In the genomic region with DNA sequence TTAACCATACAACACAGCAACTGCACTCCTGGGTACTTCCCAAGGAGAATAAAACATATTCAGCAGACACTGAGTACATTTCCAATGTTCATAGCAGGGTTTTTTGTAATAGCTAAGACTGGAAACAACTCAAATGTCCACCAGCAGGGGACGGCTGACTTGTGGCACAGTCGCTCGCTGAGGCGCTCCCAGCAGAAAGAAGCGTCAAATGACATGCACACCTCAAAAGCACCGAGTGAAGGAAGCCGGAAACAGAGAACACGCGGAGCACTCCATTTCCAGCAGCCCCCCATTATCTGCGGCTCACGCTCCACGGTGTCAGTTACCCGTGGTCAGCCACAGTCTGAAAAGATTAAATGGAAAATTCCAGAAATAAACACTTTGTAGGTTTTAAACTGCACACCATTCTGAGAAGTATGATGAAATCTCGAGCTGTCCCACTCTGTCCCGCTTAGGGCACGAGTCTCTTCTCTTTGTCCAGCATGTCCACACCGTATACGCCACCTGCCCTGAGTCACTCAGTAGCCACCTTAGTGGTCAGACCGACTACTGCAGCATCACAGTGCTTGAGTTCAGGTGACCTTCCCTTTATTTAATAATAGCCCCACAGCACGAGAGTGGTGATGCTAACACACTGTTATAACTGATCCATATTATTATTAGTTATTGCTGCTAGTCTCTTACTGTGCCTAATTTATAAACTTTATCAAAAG, we compare ENCODE assay signal across 7 cellular contexts. TPM values are rescaled to one million over a fixed set of nuclear protein-coding genes. Genes with fewer than 3 reads are reported as not detected.
DNase-seq lines count a peak whose midpoint lies in the region; ATAC-seq, FAIRE-seq and TF ChIP-seq lines count a peak whose summit lies in the region.
"Not testable (repeated sequence)": the region's sequence is repeated elsewhere in the genome, so short reads cannot be mapped to it uniquely, and the experiment has no call there.
"Had no signal": no experiment of that assay in that cellular context is flagged by ENCODE, and none has a peak within 500 bp of the region (broad histone marks: within the 10 kb centered on the region; RNA-seq: fewer than 3 reads in every experiment).

No MANE protein-coding gene starts in this region.

- not testable (repeated sequence) for H4K91ac ChIP-seq in H9 (ENCODE audit: insufficient read length, low read depth, low read length)

- not testable (repeated sequence) for H3K4me3 Mint-ChIP-seq in H9

- H4K5ac ChIP-seq in H9 (ENCODE audit: insufficient read length, low read depth, low read length): not testable (repeated sequence)

- not testable (repeated sequence) for H3K9me3 ChIP-seq in H9 (ENCODE audit: control insufficient read depth, low read depth, low read length); MG63; K562 (replicated peaks; ENCODE audit: control insufficient read depth, insufficient read depth, low read depth, low read length); parathyroid adenoma (ENCODE audit: control insufficient read depth, low read length)

- H3K9me1 ChIP-seq in K562 (ENCODE audit: control insufficient read depth, insufficient read depth, low read length): not testable (repeated sequence)

- in situ Hi-C loops in K562 (cut with MboI): not testable (repeated sequence)

- not testable (repeated sequence) for DNase-seq in H9
- DNase-seq in MG63: peak; percentile 7
- peak; percentile 29 for DNase-seq in NCI-H69 (lab: John Stamatoyannopoulos, UW)
- DNase-seq in K562 (ENCODE audit: extremely low read depth in 1 of 4, low spot score in 3 of 4): peak in 3 of 4 experiments; percentile 16 to 24 (median 23)
- peak; percentile 6 for DNase-seq in left kidney (ENCODE audit: low read depth, low spot score)

- ATAC-seq in K562: peak; percentile 84

- not testable (repeated sequence) for H3T11ph ChIP-seq in H9 (ENCODE audit: low read length)

- H3K56ac ChIP-seq in H9 (ENCODE audit: insufficient read length, low read depth, low read length): not testable (repeated sequence)

- TF ChIP-seq CTCF in H9 (conservative IDR thresholded peaks at IDR 0.05) (peak; percentile 44; the same call in 2 of the 3 replicates), K562 (IDR thresholded peaks at IDR 0.05 in 2 of 3, conservative IDR thresholded peaks at IDR 0.05 in 1 of 3; ENCODE audit: insufficient read depth in 2 of 3, low read depth in 1 of 3, low read length in 3 of 3) (peak; percentile 16 to 40 (median 38); a peak in 4 of 6 replicates), parathyroid adenoma (IDR thresholded peaks at IDR 0.05) (peak; percentile 25)

- not testable (repeated sequence) for TF ChIP-seq POLR2A in K562 (conservative IDR thresholded peaks at IDR 0.05)

- H2BK120ac ChIP-seq in H9 (ENCODE audit: low read depth, low read length, poor library complexity, severe bottlenecking): not testable (repeated sequence)

- not testable (repeated sequence) for H3K27ac ChIP-seq in H9 (ENCODE audit: insufficient read length, low read depth, low read length); K562 (ENCODE audit: extremely low read depth, low read depth, low read length); parathyroid adenoma

- H3K4me1 Mint-ChIP-seq in H9: not testable (repeated sequence)

- TF ChIP-seq RAD21 in K562 (CRISPR knock-in tag; conservative IDR thresholded peaks at IDR 0.05 in 1 of 2, IDR thresholded peaks at IDR 0.05 in 1 of 2): not testable (repeated sequence)

- not testable (repeated sequence) for H4K8ac ChIP-seq in H9 (replicated peaks; ENCODE audit: insufficient read length, low read depth, low read length)

- H2BK20ac ChIP-seq in H9 (ENCODE audit: low read depth, low read length, poor library complexity, severe bottlenecking): not testable (repeated sequence)

- H2BK5ac ChIP-seq in H9 (ENCODE audit: insufficient read length, low read length): not testable (repeated sequence)

- not testable (repeated sequence) for TF ChIP-seq EP300 in K562 (IDR thresholded peaks at IDR 0.05; ENCODE audit: low read length)

- H3K36me3 ChIP-seq in MG63; K562 (ENCODE audit: control insufficient read depth, insufficient read depth, low read length); parathyroid adenoma (ENCODE audit: control insufficient read depth, insufficient read depth, low read length): not testable (repeated sequence)

- H2BK12ac ChIP-seq in H9 (ENCODE audit: insufficient read length, low read depth, low read length): not testable (repeated sequence)

- not testable (repeated sequence) for H3K23me2 ChIP-seq in H9 (ENCODE audit: insufficient read length, low read depth, low read length, poor library complexity, severe bottlenecking)

- H3K14ac ChIP-seq in H9 (ENCODE audit: insufficient read depth, low read length): not testable (repeated sequence)

- CTCF ChIA-PET in K562 (lab: Yijun Ruan, JAX; ENCODE audit: low intra/inter-chr PET ratio): not testable (repeated sequence)

- not testable (repeated sequence) for H3K27ac Mint-ChIP-seq in H9

- intact Hi-C loops in K562 (cut with micrococcal nuclease): not testable (repeated sequence)

- POLR2A ChIA-PET in K562 (lab: Yijun Ruan, JAX): not testable (repeated sequence)

- H4K20me1 ChIP-seq in H9 (ENCODE audit: control insufficient read depth, insufficient read depth, insufficient read length); K562 (replicated peaks; ENCODE audit: control insufficient read depth, insufficient read depth, low read length): not testable (repeated sequence)

- not testable (repeated sequence) for H3K27me3 ChIP-seq in H9 (ENCODE audit: insufficient read depth, low read length); MG63; K562 (ENCODE audit: control insufficient read depth in 2 of 2, insufficient read depth in 2 of 2, low read length in 2 of 2); parathyroid adenoma (ENCODE audit: control insufficient read depth, insufficient read depth, low read length)

- H2AFZ ChIP-seq in H9 (ENCODE audit: low read length); K562 (ENCODE audit: low read depth, low read length); parathyroid adenoma: not testable (repeated sequence)

- not testable (repeated sequence) for FAIRE-seq in K562 (lab: Jason Lieb, UNC)

- not testable (repeated sequence) for H2AK5ac ChIP-seq in H9 (ENCODE audit: insufficient read length, low read length)

- H3K23ac ChIP-seq in H9 (ENCODE audit: insufficient read length, low read depth, low read length): not testable (repeated sequence)

- not testable (repeated sequence) for H3K4me1 ChIP-seq in H9 (ENCODE audit: insufficient read depth, low read length); K562 (replicated peaks in 1 of 2; ENCODE audit: control insufficient read depth in 2 of 2, insufficient read depth in 2 of 2, low read length in 2 of 2); parathyroid adenoma

- BruUV-seq in K562 (replicated peaks; lab: Mats Ljungman, UMichigan): not testable (repeated sequence)

- WGBS in H9 (ENCODE audit: extremely low coverage, insufficient read length, low lambda C conversion rate): no CpG with 5 or more reads among the region's 20 CpGs
- WGBS in K562 (ENCODE audit: insufficient coverage, low coverage, missing lambda C conversion rate): 50% methylated on average over 20 of the region's 20 CpGs

- H3K18ac ChIP-seq in H9 (ENCODE audit: insufficient read length, low read depth, low read length): not testable (repeated sequence)

- not testable (repeated sequence) for H3K79me1 ChIP-seq in H9 (ENCODE audit: insufficient read depth, low read depth, low read length, poor library complexity, severe bottlenecking)

- not testable (repeated sequence) for H2BK15ac ChIP-seq in H9 (ENCODE audit: low read depth, low read length)

- H3K4ac ChIP-seq in H9 (ENCODE audit: low read depth, low read length): not testable (repeated sequence)

- not testable (repeated sequence) for H3K9ac ChIP-seq in H9 (ENCODE audit: extremely low read depth, insufficient read length, low read length); K562 (ENCODE audit: insufficient read depth in 1 of 2, low read depth in 2 of 2, low read length in 2 of 2); parathyroid adenoma

- H3K79me2 ChIP-seq in H9 (ENCODE audit: insufficient read depth, low read length); K562 (ENCODE audit: control insufficient read depth, insufficient read depth, low read length); parathyroid adenoma: not testable (repeated sequence)

- H3K4me2 ChIP-seq in H9 (ENCODE audit: insufficient read depth, insufficient read length, low read length); K562 (ENCODE audit: insufficient read depth, low read length); parathyroid adenoma (ENCODE audit: low read length): not testable (repeated sequence)

- peaks cover 14% of the 10 kb centered on the region for H3K27me3 Mint-ChIP-seq in H9 (ENCODE audit: low read depth)

- not testable (repeated sequence) for H3K9me3 Mint-ChIP-seq in H9

- H3K4me3 ChIP-seq in MG63; K562; parathyroid adenoma (ENCODE audit: low read depth, low read length): not testable (repeated sequence)

- H3K36me3 Mint-ChIP-seq in H9 (ENCODE audit: insufficient read depth in 1 of 3, low read depth in 3 of 3): not testable (repeated sequence)

RNA-seq across cellular contexts. Expression of a gene that starts 56.0 kb away (rescaled TPM):
- total RNA-seq in H9 (2021) (24.4 and 27.4 TPM in 2 replicates), K562 (2014; rRNA removed) (55.2 and 67.6 TPM in 2 replicates), K562 (2014; rRNA removed; fragmentation: Illumina TruSeq; extraction: Trizol) (16.8 and 18.7 TPM in 2 replicates), K562 (2015; rRNA removed; fragmentation: Illumina TruSeq; extraction: Trizol) (35.2 and 37.8 TPM in 2 replicates), K562 (2021) (49.5 and 50.6 TPM in 2 replicates)
- not detected in 2 replicates for total RNA-seq in MG63 (2014; rRNA removed; shearing (Covaris generic); ENCODE audit: low replicate concordance)
- total RNA-seq in K562 (2011; cell fraction: chromatin; rRNA removed; ENCODE audit: low replicate concordance): 114 and 182 TPM in 2 replicates
- 129 and 134 TPM in 2 replicates for total RNA-seq in K562 (2011; cell fraction: nucleolus; rRNA removed)
- 113 and 123 TPM in 2 replicates for total RNA-seq in K562 (2011; cell fraction: nucleoplasm; rRNA removed)
- polyA plus RNA-seq in K562 (2011; rRNA removed) (54.3 and 76.9 TPM in 2 replicates), K562 (2014; fragmentation: Illumina TruSeq; extraction: Trizol) (18.4 and 35.6 TPM in 2 replicates), K562 (2014; fragmentation: Nextera tagmentation; extraction: Ambion mirVana) (1 to 10 TPM; 1.3 to 1.7 TPM), K562 (2014; rRNA removed) (42.0 and 46.5 TPM in 2 replicates)
- polyA plus RNA-seq in K562 (2011; cell fraction: cytosol; rRNA removed): 138 and 194 TPM in 2 replicates
- 125 and 205 TPM in 2 replicates for polyA plus RNA-seq in K562 (2011; cell fraction: nucleus; rRNA removed)
- 81.4 and 86.4 TPM in 2 replicates for polyA plus RNA-seq in K562 (2012)
- 44.8 and 55.6 TPM in 2 replicates for polyA minus RNA-seq in K562 (2011; rRNA and poly(A)+ RNA removed)
- polyA minus RNA-seq in K562 (2011; cell fraction: cytosol; rRNA and poly(A)+ RNA removed): 94.8 and 130 TPM in 2 replicates
- polyA minus RNA-seq in K562 (2011; cell fraction: nucleus; rRNA and poly(A)+ RNA removed): 89.0 and 106 TPM in 2 replicates

RNA-seq across cellular contexts. Expression of a gene that starts 56.2 kb away (rescaled TPM):
- 1.2 and 2.2 TPM in 2 replicates for total RNA-seq in H9 (2021)
- not detected in 2 replicates for total RNA-seq in MG63 (2014; rRNA removed; shearing (Covaris generic); ENCODE audit: low replicate concordance)
- total RNA-seq in K562 (2011; cell fraction: chromatin; rRNA removed; ENCODE audit: low replicate concordance): 118 and 124 TPM in 2 replicates
- 77.7 and 87.2 TPM in 2 replicates for total RNA-seq in K562 (2011; cell fraction: nucleolus; rRNA removed)
- 81.8 and 110 TPM in 2 replicates for total RNA-seq in K562 (2011; cell fraction: nucleoplasm; rRNA removed)
- total RNA-seq in K562 (2014; rRNA removed): 12.1 and 12.9 TPM in 2 replicates
- 14.2 and 16.9 TPM in 2 replicates for total RNA-seq in K562 (2014; rRNA removed; fragmentation: Illumina TruSeq; extraction: Trizol)
- total RNA-seq in K562 (2015; rRNA removed; fragmentation: Illumina TruSeq; extraction: Trizol): 14.8 and 16.8 TPM in 2 replicates
- total RNA-seq in K562 (2021): 10.0 and 10.8 TPM in 2 replicates
- 28.1 and 35.4 TPM in 2 replicates for polyA plus RNA-seq in K562 (2011; rRNA removed)
- polyA plus RNA-seq in K562 (2011; cell fraction: cytosol; rRNA removed): 13.0 and 26.1 TPM in 2 replicates
- polyA plus RNA-seq in K562 (2011; cell fraction: nucleus; rRNA removed): 30.3 and 45.3 TPM in 2 replicates
- polyA plus RNA-seq in K562 (2012): 13.2 and 18.9 TPM in 2 replicates
- polyA plus RNA-seq in K562 (2014; fragmentation: Illumina TruSeq; extraction: Trizol): 12.2 and 13.4 TPM in 2 replicates
- 10 to 100 TPM in 1 of 2 experiments, 1 to 10 TPM in 1; 9.0 to 13.3 TPM for polyA plus RNA-seq in K562 (2014; fragmentation: Nextera tagmentation; extraction: Ambion mirVana)
- polyA plus RNA-seq in K562 (2014; rRNA removed): 14.9 and 16.9 TPM in 2 replicates
- 61.6 and 72.6 TPM in 2 replicates for polyA minus RNA-seq in K562 (2011; rRNA and poly(A)+ RNA removed)
- 16.9 and 22.1 TPM in 2 replicates for polyA minus RNA-seq in K562 (2011; cell fraction: cytosol; rRNA and poly(A)+ RNA removed)
- 75.1 and 126 TPM in 2 replicates for polyA minus RNA-seq in K562 (2011; cell fraction: nucleus; rRNA and poly(A)+ RNA removed)
- total RNA-seq: H1 had no signal

Comparison
In these comparisons a context has a peak if more than half of its experiments do, and no peak if none do; other contexts are left out.
1. RNA of a gene that starts 56.0 kb away (total RNA-seq): 16.8 to 182 TPM in K562 and 24.4 to 27.4 TPM in H9; not detected in MG63; every median in the first group is over 10 times any median in the second.
2. Peak in every context shown above with its lines, with median percentiles within 50 percentile points of each other: CTCF ChIP-seq.